In the genomic region with DNA sequence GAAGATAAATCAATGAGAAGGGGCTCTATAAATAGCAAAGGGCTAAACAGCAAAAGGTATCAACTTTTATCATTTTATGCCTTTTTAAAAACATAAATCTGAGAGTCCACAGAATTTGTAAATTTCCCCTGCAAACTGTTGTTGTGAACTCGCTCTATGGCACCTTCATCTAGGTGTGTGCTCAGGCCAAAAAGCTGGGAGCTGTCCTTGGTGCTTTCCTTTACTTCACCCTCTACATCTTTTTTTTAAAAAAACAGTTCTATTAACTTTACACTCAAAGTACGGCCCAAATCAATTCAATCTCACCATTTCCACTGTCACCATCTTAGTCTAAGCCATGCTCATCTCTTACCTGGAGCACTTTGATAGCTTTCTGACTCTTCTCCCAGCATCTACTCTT, we compare ENCODE assay signal across 2 cellular contexts.
A peak's percentile ranks its signal among the peaks of the same experiment; 100 is the strongest.
TF ChIP-seq lines count a peak whose summit lies in the region.

No MANE protein-coding gene starts in this region.

TF ChIP-seq in HepG2, 621 proteins besides CTCF, POLR2A, EP300 and RAD21:
- TF ChIP-seq, protein P1, sequence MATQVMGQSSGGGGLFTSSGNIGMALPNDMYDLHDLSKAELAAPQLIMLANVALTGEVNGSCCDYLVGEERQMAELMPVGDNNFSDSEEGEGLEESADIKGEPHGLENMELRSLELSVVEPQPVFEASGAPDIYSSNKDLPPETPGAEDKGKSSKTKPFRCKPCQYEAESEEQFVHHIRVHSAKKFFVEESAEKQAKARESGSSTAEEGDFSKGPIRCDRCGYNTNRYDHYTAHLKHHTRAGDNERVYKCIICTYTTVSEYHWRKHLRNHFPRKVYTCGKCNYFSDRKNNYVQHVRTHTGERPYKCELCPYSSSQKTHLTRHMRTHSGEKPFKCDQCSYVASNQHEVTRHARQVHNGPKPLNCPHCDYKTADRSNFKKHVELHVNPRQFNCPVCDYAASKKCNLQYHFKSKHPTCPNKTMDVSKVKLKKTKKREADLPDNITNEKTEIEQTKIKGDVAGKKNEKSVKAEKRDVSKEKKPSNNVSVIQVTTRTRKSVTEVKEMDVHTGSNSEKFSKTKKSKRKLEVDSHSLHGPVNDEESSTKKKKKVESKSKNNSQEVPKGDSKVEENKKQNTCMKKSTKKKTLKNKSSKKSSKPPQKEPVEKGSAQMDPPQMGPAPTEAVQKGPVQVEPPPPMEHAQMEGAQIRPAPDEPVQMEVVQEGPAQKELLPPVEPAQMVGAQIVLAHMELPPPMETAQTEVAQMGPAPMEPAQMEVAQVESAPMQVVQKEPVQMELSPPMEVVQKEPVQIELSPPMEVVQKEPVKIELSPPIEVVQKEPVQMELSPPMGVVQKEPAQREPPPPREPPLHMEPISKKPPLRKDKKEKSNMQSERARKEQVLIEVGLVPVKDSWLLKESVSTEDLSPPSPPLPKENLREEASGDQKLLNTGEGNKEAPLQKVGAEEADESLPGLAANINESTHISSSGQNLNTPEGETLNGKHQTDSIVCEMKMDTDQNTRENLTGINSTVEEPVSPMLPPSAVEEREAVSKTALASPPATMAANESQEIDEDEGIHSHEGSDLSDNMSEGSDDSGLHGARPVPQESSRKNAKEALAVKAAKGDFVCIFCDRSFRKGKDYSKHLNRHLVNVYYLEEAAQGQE (IDR thresholded peaks at IDR 0.05; ENCODE audit: borderline replicate concordance in 1 of 2, low read depth in 1 of 2, low read length in 2 of 2) = peak; percentile 23 to 89
- no peak for TF ChIP-seq CREB1 (IDR thresholded peaks at IDR 0.05)
- no peak for TF ChIP-seq CREB1 (CRISPR knock-in tag; IDR thresholded peaks at IDR 0.05)

TF ChIP-seq in PFSK-1, 5 proteins besides CTCF, POLR2A, EP300 and RAD21 (continued from another document):
- TF ChIP-seq, protein P1 (IDR thresholded peaks at IDR 0.05; ENCODE audit: insufficient read depth in 1 of 2, low read depth in 2 of 2, low read length in 2 of 2) = peak; percentile 16 to 88; a peak in 2 of 4 replicates
- no peak for TF ChIP-seq FOXP2 (optimal IDR thresholded peaks at IDR 0.05; ENCODE audit: borderline replicate concordance, extremely low read depth, extremely low read length, insufficient read depth)
TF ChIP-seq in PFSK-1: peak in this region for 1.
